ENCODE assay signal across 24 cellular contexts in the genomic region with DNA sequence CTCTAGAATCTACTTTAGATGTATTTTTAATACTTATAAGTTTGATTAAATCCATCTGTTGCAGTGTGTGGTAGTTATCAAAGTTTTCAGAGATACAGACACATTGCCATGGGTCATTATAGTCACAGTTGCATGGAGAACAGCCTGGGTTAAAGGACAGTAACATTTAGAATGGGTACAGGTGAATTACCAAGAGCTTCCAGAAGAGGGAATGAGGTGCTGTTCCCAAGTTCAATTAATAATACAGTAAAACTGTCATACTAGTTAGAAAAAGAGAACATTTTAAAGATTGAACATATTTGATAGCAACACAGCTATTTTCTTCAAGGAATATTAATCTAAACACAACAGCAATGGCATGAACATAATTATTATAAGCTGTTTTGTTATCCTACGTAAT.
"Had no signal": no experiment of that assay in that cellular context is flagged by ENCODE, and none has a peak within 500 bp of the region (broad histone marks: within the 10 kb centered on the region; RNA-seq: fewer than 3 reads in every experiment).

No MANE protein-coding gene starts in this region.

- ATAC-seq: activated CD4-positive, CD25-positive, alpha-beta regulatory T cell treated with anti-CD3 and anti-CD28 coated beads, Interleukin-2, amount 50 U/mL, for 24 hours; activated T-cell treated with anti-CD3 and anti-CD28 coated beads, Interleukin-2, amount 50 U/mL, for 72 hours; left colon; natural killer cell treated with Interleukin-12 subunit alpha and Interleukin-12 subunit beta and Interleukin-15 and Interleukin-18, amount 100 ng/mL, for 72 hours; T-cell had no signal

- H3K4me3 Mint-ChIP-seq: activated CD4-positive, alpha-beta T cell treated with anti-CD3 and anti-CD28 coated beads, Interleukin-2, amount 10 ng/mL, durations not matched to agents 7 days and 5 days; activated naive CD4-positive, alpha-beta T cell treated with anti-CD3 and anti-CD28 coated beads, Interleukin-2, amount 50 U/mL, for 24 hours; activated T-cell treated with anti-CD3 and anti-CD28 coated beads, Interleukin-2, amount 50 U/mL, for 72 hours; dendritic cell treated with granulocyte-macrophage colony-stimulating factor and Interleukin-4, amounts not matched to agents 40 ng/mL and 50 ng/mL, for 4 days; mesothelial cell of epicardium; natural killer cell treated with Interleukin-12 subunit alpha and Interleukin-12 subunit beta and Interleukin-15 and Interleukin-18, amount 100 ng/mL, for 72 hours; T-cell had no signal

- H3K27me3 Mint-ChIP-seq: activated CD4-positive, alpha-beta T cell treated with anti-CD3 and anti-CD28 coated beads, Interleukin-2, amount 10 ng/mL, durations not matched to agents 7 days and 5 days; activated naive CD4-positive, alpha-beta T cell treated with anti-CD3 and anti-CD28 coated beads, Interleukin-2, amount 50 U/mL, for 24 hours; dendritic cell treated with granulocyte-macrophage colony-stimulating factor and Interleukin-4, amounts not matched to agents 40 ng/mL and 50 ng/mL, for 4 days; natural killer cell treated with Interleukin-12 subunit alpha and Interleukin-12 subunit beta and Interleukin-15 and Interleukin-18, amount 100 ng/mL, for 72 hours; T-cell had no signal

- H3K27ac Mint-ChIP-seq: activated CD4-positive, alpha-beta T cell treated with anti-CD3 and anti-CD28 coated beads, Interleukin-2, amount 10 ng/mL, durations not matched to agents 7 days and 5 days; activated naive CD4-positive, alpha-beta T cell treated with anti-CD3 and anti-CD28 coated beads, Interleukin-2, amount 50 U/mL, for 24 hours; activated T-cell treated with anti-CD3 and anti-CD28 coated beads, Interleukin-2, amount 50 U/mL, for 72 hours; dendritic cell treated with granulocyte-macrophage colony-stimulating factor and Interleukin-4, amounts not matched to agents 40 ng/mL and 50 ng/mL, for 4 days; mesothelial cell of epicardium; natural killer cell treated with Interleukin-12 subunit alpha and Interleukin-12 subunit beta and Interleukin-15 and Interleukin-18, amount 100 ng/mL, for 72 hours; T-cell had no signal

- H3K36me3 ChIP-seq: prostate gland, right atrium auricular region, thyroid gland had no signal

- H3K27me3 ChIP-seq: right atrium auricular region, thyroid gland had no signal

- H3K4me1 Mint-ChIP-seq: activated CD4-positive, alpha-beta T cell treated with anti-CD3 and anti-CD28 coated beads, Interleukin-2, amount 10 ng/mL, durations not matched to agents 7 days and 5 days; activated naive CD4-positive, alpha-beta T cell treated with anti-CD3 and anti-CD28 coated beads, Interleukin-2, amount 50 U/mL, for 24 hours; mesothelial cell of epicardium; T-cell had no signal

- H3K4me3 ChIP-seq: lung, prostate gland, right atrium auricular region, thyroid gland had no signal

- H3K36me3 Mint-ChIP-seq: activated naive CD4-positive, alpha-beta T cell treated with anti-CD3 and anti-CD28 coated beads, Interleukin-2, amount 50 U/mL, for 24 hours; mesothelial cell of epicardium; natural killer cell treated with Interleukin-12 subunit alpha and Interleukin-12 subunit beta and Interleukin-15 and Interleukin-18, amount 100 ng/mL, for 72 hours; T-cell had no signal

- H3K27ac ChIP-seq: prostate gland, right atrium auricular region, thyroid gland had no signal

- H3K4me1 ChIP-seq: prostate gland, right atrium auricular region, thyroid gland had no signal

- H3K9me3 ChIP-seq: prostate gland, right atrium auricular region, thyroid gland had no signal

- DNase-seq: activated CD4-positive, alpha-beta T cell treated with anti-CD3 and anti-CD28 coated beads, Interleukin-2, amount 10 ng/mL, durations not matched to agents 7 days and 5 days; activated CD8-positive, alpha-beta memory T cell treated with anti-CD3 and anti-CD28 coated beads for 24 hours; activated CD8-positive, alpha-beta memory T cell treated with anti-CD3 and anti-CD28 coated beads, Interleukin-2, amount 50 U/mL, for 48 hours; activated effector memory CD4-positive, alpha-beta T cell treated with anti-CD3 and anti-CD28 coated beads, Interleukin-2, amount 50 U/mL, for 16 hours; activated T-cell treated with anti-CD3 and anti-CD28 coated beads, Interleukin-2, amount 50 U/mL, for 72 hours; effector memory CD4-positive, alpha-beta T cell; foreskin fibroblast; glutamatergic neuron; hypothalamus; islet precursor cell; left colon; nucleus accumbens; stimulated activated CD4-positive, alpha-beta T cell treated with anti-CD3 and anti-CD28 coated beads, Interleukin-2, amount 100 ng/mL, for 24 hours; stimulated activated naive CD4-positive, alpha-beta T cell treated with Interleukin-2 at 50 U/mL for 16 hours; T-cell; thyroid gland had no signal

- H3K9me3 Mint-ChIP-seq: activated CD4-positive, alpha-beta T cell treated with anti-CD3 and anti-CD28 coated beads, Interleukin-2, amount 10 ng/mL, durations not matched to agents 7 days and 5 days; activated naive CD4-positive, alpha-beta T cell treated with anti-CD3 and anti-CD28 coated beads, Interleukin-2, amount 50 U/mL, for 24 hours; activated T-cell treated with anti-CD3 and anti-CD28 coated beads, Interleukin-2, amount 50 U/mL, for 72 hours; mesothelial cell of epicardium; natural killer cell treated with Interleukin-12 subunit alpha and Interleukin-12 subunit beta and Interleukin-15 and Interleukin-18, amount 100 ng/mL, for 72 hours had no signal
